In genomic region chr19:44456016-44456415, GRCh38 we compare ENCODE assay signal across 1 cellular context. TPM values are rescaled to one million over a fixed set of nuclear protein-coding genes. Genes with fewer than 3 reads are reported as not detected.
"Had no signal": no experiment of that assay in that cellular context is flagged by ENCODE, and none has a peak within 500 bp of the region (broad histone marks: within the 10 kb centered on the region; RNA-seq: fewer than 3 reads in every experiment).

No MANE protein-coding gene starts in this region.

RNA-seq across cellular contexts. Expression of gene ZNF229, which starts 7.7 kb away (rescaled TPM):
- total RNA-seq: HT-29 had no signal

RNA-seq across cellular contexts. Expression of gene ZNF285, which starts 54.6 kb away (rescaled TPM):
- total RNA-seq: HT-29 had no signal
